Comparison of ENCODE assay signal across 8 cellular contexts in genomic region chr6:157379656-157380457, GRCh38. TPM values are rescaled to one million over a fixed set of nuclear protein-coding genes. Genes with fewer than 3 reads are reported as not detected.
DNase-seq lines count a peak whose midpoint lies in the region; ATAC-seq and TF ChIP-seq lines count a peak whose summit lies in the region.

No MANE protein-coding gene starts in this region.

- DNase-seq in DMS153 treated with DMSO at 0.1 percent for 48 hours (lab: John Stamatoyannopoulos, UW; ENCODE audit: unreplicated experiment) (peak; percentile 61), OCI-M1 (lab: John Stamatoyannopoulos, UW) (peak; percentile 96), activated T-cell treated with anti-CD3 and anti-CD28 coated beads for 4 hours (peak; percentile 85), epithelial cell of proximal tubule (ENCODE audit: low read depth) (peak; percentile 35), mucosa of gallbladder (ENCODE audit: low spot score) (peak; percentile 92)
- peak; percentile 66 to 77 for DNase-seq in stimulated activated CD8-positive, alpha-beta memory T cell treated with anti-CD3 and anti-CD28 coated beads, Interleukin-4, amount 100 ng/mL, for 1 hour (ENCODE audit: low read depth in 2 of 2, low spot score in 1 of 2)

- TF ChIP-seq EP300 in Ishikawa (IDR thresholded peaks at IDR 0.05; ENCODE audit: borderline replicate concordance) = no peak

- H3K4me3 ChIP-seq in epithelial cell of proximal tubule (ENCODE audit: low read depth, low read length) = peak overlapping the region; percentile 95

- no peak for TF ChIP-seq CTCF in epithelial cell of proximal tubule (conservative IDR thresholded peaks at IDR 0.05; ENCODE audit: low read depth, low read length)

- ATAC-seq in GM21717 (IDR thresholded peaks at IDR 0.05; ENCODE audit: unreplicated experiment) = peak; percentile 86

- no peak for TF ChIP-seq RAD21 in Ishikawa (IDR thresholded peaks at IDR 0.05; ENCODE audit: low read depth)

TF ChIP-seq in Ishikawa, 13 proteins besides CTCF, POLR2A, EP300 and RAD21:
- peak; percentile 98 for TF ChIP-seq ZBTB7A (IDR thresholded peaks at IDR 0.05; ENCODE audit: low read depth)
- TF ChIP-seq TAF1 (IDR thresholded peaks at IDR 0.05; ENCODE audit: low read depth) = peak; percentile 22; the same call in 1 of the 2 replicates
- TF ChIP-seq CREB1 (IDR thresholded peaks at IDR 0.05; ENCODE audit: low read depth) = no peak
- TF ChIP-seq TCF12 (IDR thresholded peaks at IDR 0.05; ENCODE audit: low read depth) = peak; percentile 27; the same call in 1 of the 2 replicates
- TF ChIP-seq MAX (IDR thresholded peaks at IDR 0.05) = peak; percentile 66
- TF ChIP-seq EGR1 (IDR thresholded peaks at IDR 0.05) = no peak
TF ChIP-seq in Ishikawa: peak in this region for 4.

RNA-seq across cellular contexts. Expression of gene ZDHHC14, which starts 1.1 kb away (rescaled TPM):
- total RNA-seq in epithelial cell of proximal tubule (8.8 and 21.4 TPM in 2 replicates), mucosa of gallbladder (17.8 TPM)

RNA-seq across cellular contexts. Expression of gene TMEM242, which starts 56.5 kb away (rescaled TPM):
- total RNA-seq in epithelial cell of proximal tubule = 5.2 and 8.0 TPM in 2 replicates
- 13.1 TPM for total RNA-seq in mucosa of gallbladder

Comparison
In these comparisons a context has a peak if more than half of its experiments do, and no peak if none do; other contexts are left out.
1. Peak in every context shown above with its lines: DNase-seq, ATAC-seq and H3K4me3 ChIP-seq.
2. DNase-seq: peak in every context shown above with its lines; median percentile 96 in OCI-M1; 92 in mucosa of gallbladder; 85 in activated T-cell treated with anti-CD3 and anti-CD28 coated beads for 4 hours; 72 in stimulated activated CD8-positive, alpha-beta memory T cell treated with anti-CD3 and anti-CD28 coated beads, Interleukin-4, amount 100 ng/mL, for 1 hour; 61 in DMS153 treated with DMSO at 0.1 percent for 48 hours; 35 in epithelial cell of proximal tubule.